ENCODE assay signal across 25 cellular contexts in genomic region chr3:90261481-90262433, GRCh38.
"Had no signal": no experiment of that assay in that cellular context is flagged by ENCODE, and none has a peak within 500 bp of the region (broad histone marks: within the 10 kb centered on the region; RNA-seq: fewer than 3 reads in every experiment).

No MANE protein-coding gene starts in this region.

- ATAC-seq: foreskin keratinocyte; gastroesophageal sphincter; left lung; natural killer cell treated with Interleukin-12 subunit alpha and Interleukin-12 subunit beta and Interleukin-15 and Interleukin-18, amount 100 ng/mL, for 72 hours; pancreas; sciatic nerve; stimulated activated naive CD8-positive, alpha-beta T cell treated with anti-CD3 and anti-CD28 coated beads, Interleukin-15, amount 100 ng/mL, for 72 hours; upper lobe of right lung had no signal

- H3K36me3 ChIP-seq: esophagus muscularis mucosa, gastroesophageal sphincter, left lung, neutrophil, pancreas, suprapubic skin, transverse colon, upper lobe of right lung, uterus had no signal

- H3K4me1 ChIP-seq: esophagus muscularis mucosa, foreskin keratinocyte, gastroesophageal sphincter, left lung, pancreas, suprapubic skin, transverse colon, upper lobe of right lung, uterus had no signal

- H3K27ac ChIP-seq: coronary artery, esophagus muscularis mucosa, foreskin keratinocyte, gastroesophageal sphincter, left lung, neutrophil, pancreas, suprapubic skin, transverse colon, upper lobe of right lung, uterus had no signal

- H3K4me3 ChIP-seq: coronary artery, esophagus muscularis mucosa, gastroesophageal sphincter, left lung, lung, pancreas, smooth muscle cell, suprapubic skin, transverse colon, upper lobe of right lung, uterus had no signal

- H3K4me2 ChIP-seq: smooth muscle cell had no signal

- H3K27me3 ChIP-seq: esophagus muscularis mucosa, foreskin keratinocyte, gastroesophageal sphincter, left lung, neutrophil, pancreas, suprapubic skin, transverse colon, upper lobe of right lung, uterus had no signal

- H3K9me3 ChIP-seq: neutrophil, pancreas, uterus had no signal

- DNase-seq: dermis blood vessel endothelial cell; effector memory CD4-positive, alpha-beta T cell; foreskin keratinocyte; left lung; naive B cell; pancreas; retina; stimulated activated CD4-positive, alpha-beta T cell treated with anti-CD3 and anti-CD28 coated beads, Interleukin-12 subunit alpha, Interleukin-12 subunit beta, amount 100 ng/mL, for 4 hours; stimulated activated CD4-positive, alpha-beta T cell treated with anti-CD3 and anti-CD28 coated beads, Interleukin-1b, Interleukin-23, amount 100 ng/mL, for 48 hours; stimulated activated CD4-positive, alpha-beta T cell treated with anti-CD3 and anti-CD28 coated beads, Interleukin-4, amount 100 ng/mL, for 1 hour; stimulated activated CD8-positive, alpha-beta memory T cell treated with anti-CD3 and anti-CD28 coated beads, Interleukin-4, amount 100 ng/mL, for 48 hours; stimulated activated naive CD4-positive, alpha-beta T cell; stimulated activated naive CD8-positive, alpha-beta T cell treated with anti-CD3 and anti-CD28 coated beads, Interleukin-15, amount 100 ng/mL, for 72 hours; transverse colon; upper lobe of right lung; uterus had no signal
